Comparison of ENCODE assay signal across 8 cellular contexts in the genomic region with DNA sequence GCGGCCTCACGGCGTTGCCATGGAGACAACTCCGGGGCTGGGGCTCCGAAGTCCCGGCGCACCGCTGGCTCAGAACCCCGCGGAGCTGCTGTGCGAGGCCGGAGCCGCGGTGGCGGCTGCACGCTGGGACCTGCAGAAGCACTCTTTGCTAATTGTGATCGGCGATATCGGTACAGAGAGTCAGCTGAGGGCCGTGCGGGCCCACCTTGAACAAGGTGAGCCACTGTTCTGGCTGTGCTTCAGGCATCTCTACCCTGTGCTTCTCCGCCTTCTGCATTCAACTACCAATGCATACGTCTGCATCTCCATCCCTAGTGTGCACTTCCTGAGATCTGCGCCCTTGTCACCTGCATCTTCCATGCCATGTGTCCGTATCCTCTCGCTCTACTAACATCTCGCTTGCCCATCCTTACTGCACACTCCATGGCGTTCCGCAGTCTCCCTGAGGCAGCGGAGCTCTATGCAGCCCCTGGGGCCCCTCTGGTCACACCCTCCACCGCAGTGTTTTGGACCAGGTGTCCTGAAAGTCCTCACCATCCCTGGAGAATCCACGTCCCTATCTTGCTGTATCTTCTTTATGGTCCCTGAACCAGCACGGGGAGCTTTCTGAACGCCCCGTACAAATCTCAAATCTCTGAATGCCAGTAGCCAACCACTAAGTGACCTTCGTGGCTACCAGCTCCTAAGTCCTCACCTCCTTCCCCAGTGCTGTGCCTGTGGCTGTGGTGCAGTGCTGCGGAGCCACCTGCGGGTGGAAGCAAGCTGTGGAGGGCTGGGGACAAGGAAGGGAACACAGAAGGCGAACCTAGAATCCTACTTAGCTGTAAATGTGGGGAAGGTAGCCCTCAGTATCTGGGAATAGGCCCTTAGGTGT. TPM values are rescaled to one million over a fixed set of nuclear protein-coding genes. Genes with fewer than 3 reads are reported as not detected.
DNase-seq lines count a peak whose midpoint lies in the region; ATAC-seq and TF ChIP-seq lines count a peak whose summit lies in the region.

No MANE protein-coding gene starts in this region.

- WGBS in endodermal cell (ENCODE audit: insufficient coverage in 1 of 2, insufficient read length in 1 of 2), 2 experiments = 7 to 8% methylated on average over 29 to 38 of the region's 39 CpGs

- H3K27me3 Mint-ChIP-seq in T-cell (peaks cover under 1 to 6% of the 10 kb centered on the region in 2 donors), endodermal cell (ENCODE audit: insufficient read depth) (peaks cover 50% of the 10 kb centered on the region), neural crest cell (ENCODE audit: low read depth) (peaks cover 3% of the 10 kb centered on the region)

- peak; percentile 44 for DNase-seq in NCI-H1694 treated with DMSO at 0.1 percent for 48 hours (lab: John Stamatoyannopoulos, UW)
- no peak for DNase-seq in NCI-H1694 (lab: John Stamatoyannopoulos, UW)
- peak; percentile 56 for DNase-seq in HuH-7 (ENCODE audit: low spot score)
- DNase-seq in T-cell = peak in 5 of 34 experiments; percentile 7 to 25 (median 21)
- DNase-seq in endodermal cell = peak; percentile 80
- peak; percentile 16 for DNase-seq in neural crest cell (ENCODE audit: low read depth, low spot score)
- DNase-seq in NCI-H2029 treated with DMSO at 0.1 percent for 48 hours (lab: John Stamatoyannopoulos, UW) = no peak

- TF ChIP-seq CTCF in endodermal cell (conservative IDR thresholded peaks at IDR 0.05) (peak; percentile 60), neural crest cell (conservative IDR thresholded peaks at IDR 0.05) (peak; percentile 26)

- H3K4me1 Mint-ChIP-seq in T-cell (peaks cover 35 to 53% (median 35%) of the 10 kb centered on the region in 3 donors), endodermal cell (peaks cover 18% of the 10 kb centered on the region), neural crest cell (peaks cover 55% of the 10 kb centered on the region)

- no peaks in the 10 kb centered on the region for H3K36me3 ChIP-seq in endodermal cell (ENCODE audit: control insufficient read depth, insufficient read depth, low read length)

- H3K9me3 ChIP-seq in endodermal cell (ENCODE audit: control insufficient read depth, low read length) = no peaks in the 10 kb centered on the region

- H3K9ac ChIP-seq in endodermal cell (ENCODE audit: extremely low read depth, low read length, poor library complexity, severe bottlenecking) = no peak overlapping the region

- POLR2A ChIA-PET in T-cell (lab: Charles Lee) = interaction anchor here (0.6 to 1.3 kb wide), 10 partner anchors 10 to 1692 kb away, joined by 3 to 16 read pairs (median 4); partner anchors contain the start of genes TP53BP1 (in 2 of the 2), GANC (in 1 of the 2) and TMEM87A (in 1 of the 2)

- peak overlapping the region; percentile 84 to 95 (median 94) for H3K4me3 Mint-ChIP-seq in T-cell
- H3K4me3 Mint-ChIP-seq in endodermal cell = peak overlapping the region; percentile 91
- H3K4me3 Mint-ChIP-seq in neural crest cell = peak overlapping the region; percentile 95

- H3K36me3 Mint-ChIP-seq in T-cell (no peaks in the 10 kb centered on the region), endodermal cell (ENCODE audit: low read depth) (no peaks in the 10 kb centered on the region), neural crest cell (ENCODE audit: low read depth) (no peaks in the 10 kb centered on the region)

- no peaks in the 10 kb centered on the region for H3K4me1 ChIP-seq in endodermal cell (ENCODE audit: control insufficient read depth, insufficient read depth, low read length)

- ATAC-seq in T-cell (replicated peaks in 1 of 4) = peak in 1 of 4 experiments; percentile 20
- no peak for ATAC-seq in HG03565 (IDR thresholded peaks at IDR 0.05; ENCODE audit: unreplicated experiment)

- H3K27ac Mint-ChIP-seq in T-cell (peak overlapping the region; percentile 67 to 92), endodermal cell (peak overlapping the region; percentile 54), neural crest cell (ENCODE audit: unreplicated experiment) (peak overlapping the region; percentile 20)

- H3K9me3 Mint-ChIP-seq in T-cell = no peaks in the 10 kb centered on the region
- H3K9me3 Mint-ChIP-seq in endodermal cell = no peaks in the 10 kb centered on the region
- H3K9me3 Mint-ChIP-seq in neural crest cell = no peaks in the 10 kb centered on the region

- peak overlapping the region; percentile 98 for H3K4me3 ChIP-seq in endodermal cell (ENCODE audit: low read length)

- peaks cover 47% of the 10 kb centered on the region for H3K27me3 ChIP-seq in endodermal cell (ENCODE audit: control insufficient read depth, insufficient read depth, low read length, poor library complexity, severe bottlenecking)

- CTCF ChIA-PET in T-cell (lab: Charles Lee) = interaction anchor here in 1 of 2 donors (0.5 to 2.9 kb wide), 9 partner anchors 10 to 1067 kb away, joined by 3 to 21 read pairs (median 5); partner anchors contain the start of gene TP53BP1

- peak overlapping the region; percentile 64 for H3K27ac ChIP-seq in endodermal cell (ENCODE audit: low read depth, low read length)

RNA-seq across cellular contexts. Expression of gene MAP1A, which starts 6.2 kb away (rescaled TPM):
- total RNA-seq in T-cell = 1 to 10 TPM; 1.4 to 4.2 (median 2.3) TPM
- 1 to 10 TPM in 1 of 2 donors, under 1 TPM in 1; 0.66 to 1.1 TPM for total RNA-seq in endodermal cell
- 13.7 TPM for polyA plus RNA-seq in endodermal cell (2013, experiment 1 of 2)
- 14.5 TPM for polyA plus RNA-seq in endodermal cell (2013, experiment 2 of 2)
- 24.3 and 25.2 TPM in 2 replicates for total RNA-seq in neural crest cell

RNA-seq across cellular contexts. Expression of gene TP53BP1, which starts 18.3 kb away (rescaled TPM):
- total RNA-seq in T-cell (10 to 100 TPM; 26.8 to 41.8 (median 35.1) TPM), endodermal cell (100 to 1,000 TPM in 1 of 2 donors, 10 to 100 TPM in 1; 85.4 to 114 TPM), neural crest cell (99.5 and 103 TPM in 2 replicates)
- 62.6 TPM for polyA plus RNA-seq in endodermal cell (2013, experiment 1 of 2)
- polyA plus RNA-seq in endodermal cell (2013, experiment 2 of 2) = 62.0 TPM

Comparison
In these comparisons a context has a peak if more than half of its experiments do, and no peak if none do; other contexts are left out.
1. DNase-seq: peak in NCI-H1694 treated with DMSO at 0.1 percent for 48 hours (single experiment), HuH-7 (single experiment), endodermal cell (single experiment) and neural crest cell (single experiment); none in NCI-H1694 (single experiment) and NCI-H2029 treated with DMSO at 0.1 percent for 48 hours (single experiment).
2. H3K27ac Mint-ChIP-seq: peak in every context shown above with its lines; median percentile 80 in T-cell; 54 in endodermal cell; 20 in neural crest cell.
3. Peak in every context shown above with its lines, with median percentiles within 50 percentile points of each other: H3K4me3 Mint-ChIP-seq.